17 cellular contexts compared by ENCODE assay signal in genomic region chr19:32308436-32309077, GRCh38.
"Had no signal": no experiment of that assay in that cellular context is flagged by ENCODE, and none has a peak within 500 bp of the region (broad histone marks: within the 10 kb centered on the region; RNA-seq: fewer than 3 reads in every experiment).

No MANE protein-coding gene starts in this region.

- H3K9me3 ChIP-seq: colonic mucosa, lower lobe of right lung had no signal

- H3K4me3 ChIP-seq: colonic mucosa, lower lobe of right lung, tibial artery had no signal

- H3K27ac ChIP-seq: brain microvascular endothelial cell, colonic mucosa, lower lobe of right lung, tibial artery, VCaP had no signal

- DNase-seq: activated CD4-positive, alpha-beta T cell treated with anti-CD3 and anti-CD28 coated beads, Interleukin-2, amount 50 U/mL, for 48 hours; activated naive CD4-positive, alpha-beta T cell treated with Interleukin-2 at 50 U/mL for 16 hours; activated naive CD8-positive, alpha-beta T cell treated with anti-CD3 and anti-CD28 coated beads, Interleukin-2, amount 10 ng/mL, durations not matched to agents 7 days and 5 days; aorta; brain microvascular endothelial cell; central memory CD4-positive, alpha-beta T cell; colonic mucosa; islet precursor cell; left colon; lower lobe of right lung; natural killer cell; stimulated activated naive CD4-positive, alpha-beta T cell; SW 1271; T-helper 2 cell; tibial artery had no signal

- H3K27me3 ChIP-seq: brain microvascular endothelial cell, colonic mucosa had no signal

- FAIRE-seq: urothelium cell line had no signal

- H3K36me3 ChIP-seq: brain microvascular endothelial cell, colonic mucosa, lower lobe of right lung, tibial artery had no signal

- H3K4me1 ChIP-seq: colonic mucosa, lower lobe of right lung, tibial artery had no signal
